Comparison of ENCODE assay signal across 17 cellular contexts in genomic region chr10:42513921-42514320, GRCh38.
DNase-seq lines count a peak whose midpoint lies in the region; ATAC-seq and TF ChIP-seq lines count a peak whose summit lies in the region.
"Had no signal": no experiment of that assay in that cellular context is flagged by ENCODE, and none has a peak within 500 bp of the region (broad histone marks: within the 10 kb centered on the region; RNA-seq: fewer than 3 reads in every experiment).

No MANE protein-coding gene starts in this region.

- 92% methylated on average over 3 of the region's 3 CpGs for WGBS in SK-N-SH (ENCODE audit: low lambda C conversion rate)

- no peak for TF ChIP-seq RAD21 in SK-N-SH (IDR thresholded peaks at IDR 0.05; ENCODE audit: low read length)

- H3K4me3 ChIP-seq in SK-N-SH (ENCODE audit: low read depth in 2 of 2, low read length in 1 of 2) (no peak overlapping the region), adipocyte (ENCODE audit: low read length) (peak overlapping the region; percentile 18), subcutaneous abdominal adipose tissue (ENCODE audit: low read depth in 1 of 5, low read length in 5 of 5) (peak overlapping the region in 3 of 5 donors; percentile 24 to 40 (median 29)), PC-9 (no peak overlapping the region)
- H3K4me3 ChIP-seq: BLaER1 had no signal

- peaks cover 12% of the 10 kb centered on the region; the same call in 1 of the 2 replicates for H3K9me3 ChIP-seq in SK-N-SH
- peaks cover 78% of the 10 kb centered on the region for H3K9me3 ChIP-seq in adipocyte (ENCODE audit: control insufficient read depth, low read length)
- peaks cover 50 to 85% (median 70%) of the 10 kb centered on the region in 5 donors for H3K9me3 ChIP-seq in subcutaneous abdominal adipose tissue (ENCODE audit: control insufficient read depth in 5 of 5, low read length in 5 of 5)
- peaks cover 50% of the 10 kb centered on the region for H3K9me3 ChIP-seq in PC-9 (ENCODE audit: insufficient read depth, low read depth)

- TF ChIP-seq CTCF in SK-N-SH (IDR thresholded peaks at IDR 0.05) (no peak), PC-9 (conservative IDR thresholded peaks at IDR 0.05) (no peak)

- intact Hi-C loops in PC-9 (cut with micrococcal nuclease; ENCODE audit: unreplicated experiment): no loop called here

- H3K36me3 ChIP-seq in SK-N-SH (replicated peaks in 1 of 2; ENCODE audit: control insufficient read depth in 1 of 2, insufficient read depth in 2 of 2, low read length in 1 of 2) (no peaks in the 10 kb centered on the region), adipocyte (ENCODE audit: control insufficient read depth, insufficient read depth, low read length, severe bottlenecking) (no peaks in the 10 kb centered on the region), subcutaneous abdominal adipose tissue (ENCODE audit: control insufficient read depth in 5 of 5, insufficient read depth in 5 of 5, low read length in 5 of 5) (no peaks in the 10 kb centered on the region), PC-9 (ENCODE audit: low read depth) (no peaks in the 10 kb centered on the region)

- ATAC-seq in SK-N-SH treated with all-trans-retinoic acid at 6 μM for 48 hours: no peak
- ATAC-seq: CD8-positive, alpha-beta T cell had no signal

- no peak overlapping the region for H3K27ac ChIP-seq in SK-N-SH (ENCODE audit: low read depth in 2 of 2, low read length in 1 of 2)
- H3K27ac ChIP-seq in subcutaneous abdominal adipose tissue (ENCODE audit: low read depth, low read length): no peak overlapping the region
- no peak overlapping the region for H3K27ac ChIP-seq in PC-9
- H3K27ac ChIP-seq: 22Rv1, BLaER1, C4-2B had no signal

- POLR2A ChIA-PET in SK-N-SH (lab: Yijun Ruan, JAX): no interaction called here
- POLR2A ChIA-PET in PC-9 (lab: Charles Lee; ENCODE audit: unreplicated experiment): no interaction called here

- H3K9ac ChIP-seq in SK-N-SH (no peak overlapping the region), adipocyte (ENCODE audit: low read length) (no peak overlapping the region), subcutaneous abdominal adipose tissue (ENCODE audit: low read length in 5 of 5) (no peak overlapping the region)
- H3K9ac ChIP-seq: BLaER1 had no signal

- no peaks in the 10 kb centered on the region for H3K4me1 ChIP-seq in SK-N-SH (ENCODE audit: control insufficient read depth in 1 of 2, insufficient read depth in 2 of 2, low read depth in 1 of 2, low read length in 1 of 2)
- H3K4me1 ChIP-seq in adipocyte (ENCODE audit: control insufficient read depth, insufficient read depth, low read length): no peaks in the 10 kb centered on the region
- H3K4me1 ChIP-seq in subcutaneous abdominal adipose tissue (ENCODE audit: control insufficient read depth in 5 of 5, insufficient read depth in 5 of 5, low read length in 5 of 5): no peaks in the 10 kb centered on the region
- no peaks in the 10 kb centered on the region for H3K4me1 ChIP-seq in PC-9 (replicated peaks; ENCODE audit: insufficient read depth)
- H3K4me1 ChIP-seq: BLaER1, Caco-2 had no signal

- H4K20me1 ChIP-seq in SK-N-SH (ENCODE audit: insufficient read depth) (no peaks in the 10 kb centered on the region), PC-9 (ENCODE audit: insufficient read depth) (no peaks in the 10 kb centered on the region)
- H4K20me1 ChIP-seq: BLaER1 had no signal

- H3F3A ChIP-seq in SK-N-SH (replicated peaks; ENCODE audit: insufficient read depth) (no peaks in the 10 kb centered on the region), PC-9 (ENCODE audit: insufficient read depth, low read depth) (no peaks in the 10 kb centered on the region; the same call in 1 of the 2 replicates)

- no peaks in the 10 kb centered on the region for H3K27me3 ChIP-seq in SK-N-SH (ENCODE audit: insufficient read depth)
- no peaks in the 10 kb centered on the region for H3K27me3 ChIP-seq in adipocyte (replicated peaks; ENCODE audit: control insufficient read depth, insufficient read depth, low read length)
- H3K27me3 ChIP-seq in subcutaneous abdominal adipose tissue (ENCODE audit: control insufficient read depth in 5 of 5, insufficient read depth in 4 of 5, low read length in 5 of 5): no peaks in the 10 kb centered on the region
- H3K27me3 ChIP-seq in PC-9 (ENCODE audit: insufficient read depth, low read depth): peaks cover 14% of the 10 kb centered on the region
- H3K27me3 ChIP-seq: BLaER1 had no signal

- H3K4me2 ChIP-seq in SK-N-SH: no peak overlapping the region
- no peak overlapping the region for H3K4me2 ChIP-seq in PC-9
- H3K4me2 ChIP-seq: BLaER1 had no signal

- H3K9me2 ChIP-seq in SK-N-SH (no peaks in the 10 kb centered on the region), PC-9 (ENCODE audit: insufficient read depth) (no peaks in the 10 kb centered on the region)

- CTCF ChIA-PET in SK-N-SH (lab: Yijun Ruan, JAX): no interaction called here
- CTCF ChIA-PET in PC-9 (lab: Charles Lee): no interaction called here

- BruUV-seq in PC-9 (replicated peaks; lab: Mats Ljungman, UMichigan): no TSS peak

- DNase-seq in SK-N-SH (no peak), adipocyte (ENCODE audit: low read depth) (no peak), medulla oblongata (ENCODE audit: extremely low spot score) (no peak), PC-9 (no peak)
- DNase-seq: Caco-2; CD4-positive, CD25-positive, alpha-beta regulatory T cell; CD8-positive, alpha-beta T cell; DMS153; DND-41; GOT3; HCEC 1CT; HFFc6 had no signal

- H3K79me2 ChIP-seq in SK-N-SH (ENCODE audit: insufficient read depth) (no peaks in the 10 kb centered on the region), PC-9 (ENCODE audit: low read depth) (no peaks in the 10 kb centered on the region)

- no peak for TF ChIP-seq EP300 in SK-N-SH (IDR thresholded peaks at IDR 0.05; ENCODE audit: borderline replicate concordance in 1 of 2, low read depth in 1 of 2, low read length in 1 of 2)

- H2AFZ ChIP-seq in SK-N-SH (ENCODE audit: low read depth) (no peak overlapping the region), PC-9 (no peak overlapping the region)

TF ChIP-seq in SK-N-SH treated with all-trans-retinoic acid at 6 μM for 48 hours, 23 proteins besides CTCF, POLR2A, EP300 and RAD21:
- no peak for TF ChIP-seq SNAI2 (CRISPR knock-in tag; IDR thresholded peaks at IDR 0.05)
- TF ChIP-seq ZNF8 (CRISPR knock-in tag; IDR thresholded peaks at IDR 0.05): peak; percentile 75

TF ChIP-seq in SK-N-SH, 30 proteins besides CTCF, POLR2A, EP300 and RAD21 (continues in another document):
- no peak for TF ChIP-seq REST (IDR thresholded peaks at IDR 0.05; ENCODE audit: low read depth, low read length)
- TF ChIP-seq TAF1 (IDR thresholded peaks at IDR 0.05; ENCODE audit: borderline replicate concordance, low read depth, low read length): no peak
- no peak for TF ChIP-seq FOXJ3 (CRISPR knock-in tag; IDR thresholded peaks at IDR 0.05)
- TF ChIP-seq TEAD4 (IDR thresholded peaks at IDR 0.05; ENCODE audit: borderline replicate concordance, insufficient read depth): no peak
- TF ChIP-seq PBX3 (IDR thresholded peaks at IDR 0.05): no peak
- TF ChIP-seq EZH2phosphoT487 (IDR thresholded peaks at IDR 0.05; ENCODE audit: borderline replicate concordance, low read depth): no peak
- TF ChIP-seq ELF1 (IDR thresholded peaks at IDR 0.05): no peak
- TF ChIP-seq MAX (IDR thresholded peaks at IDR 0.05; ENCODE audit: low read depth): no peak
- TF ChIP-seq IRF3 (IDR thresholded peaks at IDR 0.05; ENCODE audit: low read depth, low read length): no peak
- no peak for TF ChIP-seq TCF12 (IDR thresholded peaks at IDR 0.05)
- no peak for TF ChIP-seq NFIC (IDR thresholded peaks at IDR 0.05; ENCODE audit: borderline replicate concordance)

Comparison
In these comparisons a context has a peak if more than half of its experiments do, and no peak if none do; other contexts are left out.
1. H3K4me3 ChIP-seq: peak in adipocyte (single experiment) and subcutaneous abdominal adipose tissue (3 of 5); none in SK-N-SH (0 of 2) and PC-9 (single experiment).